In the genomic region with DNA sequence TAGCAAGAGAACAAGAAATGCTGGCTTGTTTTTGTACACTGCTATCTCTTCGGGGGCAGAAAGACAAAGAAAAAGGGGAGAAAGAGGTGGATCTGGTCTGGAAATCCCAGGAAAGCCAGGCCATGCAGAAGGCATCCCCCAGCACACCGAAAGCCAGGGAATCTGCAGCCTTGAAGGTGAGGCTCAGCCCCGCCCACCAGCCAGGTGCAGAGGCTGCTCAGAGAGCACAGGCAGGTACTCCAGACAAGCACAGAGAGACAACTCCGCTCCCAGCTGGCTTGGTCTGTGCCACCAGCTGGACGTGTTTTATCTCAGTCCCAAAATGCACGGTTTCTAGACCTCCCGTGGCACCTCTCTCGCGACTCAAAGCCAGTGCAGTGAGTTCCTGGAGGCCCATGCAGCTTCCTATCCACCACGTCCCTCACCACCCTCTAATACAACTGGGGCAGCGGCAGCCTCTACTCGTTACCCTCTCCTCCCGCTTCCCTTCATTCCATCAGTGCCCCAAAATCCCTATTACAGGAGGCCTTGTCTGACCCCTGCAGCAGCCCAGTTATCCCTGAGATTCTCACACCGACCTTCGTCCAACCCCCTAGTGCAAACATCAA, we compare ENCODE assay signal across 11 cellular contexts.
DNase-seq lines count a peak whose midpoint lies in the region; ATAC-seq and TF ChIP-seq lines count a peak whose summit lies in the region.
"Had no signal": no experiment of that assay in that cellular context is flagged by ENCODE, and none has a peak within 500 bp of the region (broad histone marks: within the 10 kb centered on the region; RNA-seq: fewer than 3 reads in every experiment).

No MANE protein-coding gene starts in this region.

- H3K79me2 ChIP-seq in H9 (ENCODE audit: insufficient read depth, low read length): peaks cover 2% of the 10 kb centered on the region; the same call in 1 of the 2 replicates

- H3T11ph ChIP-seq in H9 (ENCODE audit: low read length): no peak overlapping the region

- H3K4me1 ChIP-seq in H9 (ENCODE audit: insufficient read depth, low read length): no peaks in the 10 kb centered on the region; the same call in 1 of the 2 replicates
- peaks cover 9% of the 10 kb centered on the region for H3K4me1 ChIP-seq in right cardiac atrium (ENCODE audit: control insufficient read depth, insufficient read depth, low read length)
- H3K4me1 ChIP-seq in stomach smooth muscle (ENCODE audit: control insufficient read depth, insufficient read depth, low read length): peaks cover 26% of the 10 kb centered on the region
- H3K4me1 ChIP-seq: Caco-2 had no signal

- no CpG with 5 or more reads among the region's 15 CpGs for WGBS in H9 (ENCODE audit: extremely low coverage, insufficient read length, low lambda C conversion rate)
- 81% methylated on average over 15 of the region's 15 CpGs for WGBS in right cardiac atrium

- H4K91ac ChIP-seq in H9 (ENCODE audit: insufficient read length, low read depth, low read length): no peak overlapping the region

- no peak overlapping the region for H3K27ac ChIP-seq in H9 (ENCODE audit: insufficient read length, low read depth, low read length)
- peak overlapping the region; percentile 69 for H3K27ac ChIP-seq in right cardiac atrium (ENCODE audit: low read length)
- H3K27ac ChIP-seq in stomach smooth muscle (ENCODE audit: low read length): peak overlapping the region; percentile 74
- H3K27ac ChIP-seq: PC-9 had no signal

- no peaks in the 10 kb centered on the region for H3K79me1 ChIP-seq in H9 (ENCODE audit: insufficient read depth, low read depth, low read length, poor library complexity, severe bottlenecking)

- no peak overlapping the region for H2BK15ac ChIP-seq in H9 (ENCODE audit: low read depth, low read length)

- H3K23ac ChIP-seq in H9 (ENCODE audit: insufficient read length, low read depth, low read length): no peak overlapping the region

- no peak overlapping the region; the same call in 1 of the 2 replicates for H3K14ac ChIP-seq in H9 (ENCODE audit: insufficient read depth, low read length)

- H3K27me3 ChIP-seq in H9 (ENCODE audit: insufficient read depth, low read length) (no peaks in the 10 kb centered on the region), right cardiac atrium (ENCODE audit: control insufficient read depth, insufficient read depth) (no peaks in the 10 kb centered on the region), stomach smooth muscle (ENCODE audit: control insufficient read depth in 1 of 2, insufficient read depth in 2 of 2, low read length in 2 of 2) (no peaks in the 10 kb centered on the region)

- no peak overlapping the region for H2BK20ac ChIP-seq in H9 (ENCODE audit: low read depth, low read length, poor library complexity, severe bottlenecking)

- no peak overlapping the region for H2BK12ac ChIP-seq in H9 (ENCODE audit: insufficient read length, low read depth, low read length)

- no peak overlapping the region for H3K56ac ChIP-seq in H9 (ENCODE audit: insufficient read length, low read depth, low read length)

- no peak overlapping the region for H3K9ac ChIP-seq in H9 (ENCODE audit: extremely low read depth, insufficient read length, low read length)
- H3K9ac ChIP-seq in stomach smooth muscle (ENCODE audit: low read length in 2 of 2): no peak overlapping the region

- H3K4me1 Mint-ChIP-seq in H9: peaks cover 25 to 26% of the 10 kb centered on the region in 2 experiments

- H2BK5ac ChIP-seq in H9 (ENCODE audit: insufficient read length, low read length): no peak overlapping the region

- H2BK120ac ChIP-seq in H9 (ENCODE audit: low read depth, low read length, poor library complexity, severe bottlenecking): no peak overlapping the region

- peak; percentile 7 to 12 for ATAC-seq in right cardiac atrium
- ATAC-seq in HG02840 (IDR thresholded peaks at IDR 0.05; ENCODE audit: low FRiP score, unreplicated experiment): no peak
- ATAC-seq in HG02938 (IDR thresholded peaks at IDR 0.05; ENCODE audit: unreplicated experiment): no peak
- ATAC-seq in omental fat pad (ENCODE audit: low FRiP score): no peak

- H4K5ac ChIP-seq in H9 (ENCODE audit: insufficient read length, low read depth, low read length): no peak overlapping the region

- H2AK5ac ChIP-seq in H9 (ENCODE audit: insufficient read length, low read length): no peak overlapping the region

- no peak overlapping the region for H3K4ac ChIP-seq in H9 (ENCODE audit: low read depth, low read length)

- H3K36me3 ChIP-seq in stomach smooth muscle (ENCODE audit: control insufficient read depth in 2 of 2, insufficient read depth in 2 of 2, low read length in 2 of 2): no peaks in the 10 kb centered on the region

- peak; percentile 60 for DNase-seq in H9
- DNase-seq in NCI-H345 treated with DMSO at 0.1 percent for 48 hours (lab: John Stamatoyannopoulos, UW; ENCODE audit: unreplicated experiment): peak; percentile 68
- no peak for DNase-seq in right cardiac atrium
- no peak for DNase-seq in omental fat pad (ENCODE audit: low spot score)
- DNase-seq: activated CD4-positive, alpha-beta T cell treated with anti-CD3 and anti-CD28 coated beads, Interleukin-2, amount 10 ng/mL, durations not matched to agents 24 days and 14 days; Caco-2; PC-9 had no signal

- H3K4me2 ChIP-seq in H9 (ENCODE audit: insufficient read depth, insufficient read length, low read length): no peak overlapping the region
- H3K4me2 ChIP-seq: PC-9 had no signal

- no peaks in the 10 kb centered on the region for H3K23me2 ChIP-seq in H9 (ENCODE audit: insufficient read length, low read depth, low read length, poor library complexity, severe bottlenecking)

- no peak overlapping the region for H3K18ac ChIP-seq in H9 (ENCODE audit: insufficient read length, low read depth, low read length)

- no peak overlapping the region; a peak in 1 of 5 replicates for H3K4me3 Mint-ChIP-seq in H9
- H3K4me3 Mint-ChIP-seq: activated CD4-positive, alpha-beta T cell treated with anti-CD3 and anti-CD28 coated beads, Interleukin-2, amount 10 ng/mL, durations not matched to agents 24 days and 14 days; activated T-helper 1 cell treated with anti-CD3 and anti-CD28 coated beads, Interleukin-12 subunit alpha, Interleukin-12 subunit beta, Interleukin-2, Interleukin-4 antibody, amounts not matched to agents 30 ng/mL and 10 ng/mL and 1 ng/mL, durations not matched to agents 14 hours and 24 hours and 36 hours had no signal

- peak overlapping the region; percentile 29 to 74 (median 72); a peak in 5 of 7 replicates for H3K27ac Mint-ChIP-seq in H9
- H3K27ac Mint-ChIP-seq: activated CD4-positive, alpha-beta T cell treated with anti-CD3 and anti-CD28 coated beads, Interleukin-2, amount 10 ng/mL, durations not matched to agents 24 days and 14 days; activated T-helper 1 cell treated with anti-CD3 and anti-CD28 coated beads, Interleukin-12 subunit alpha, Interleukin-12 subunit beta, Interleukin-2, Interleukin-4 antibody, amounts not matched to agents 30 ng/mL and 10 ng/mL and 1 ng/mL, durations not matched to agents 14 hours and 24 hours and 36 hours had no signal

- no peaks in the 10 kb centered on the region for H3K27me3 Mint-ChIP-seq in H9 (ENCODE audit: low read depth)
- H3K27me3 Mint-ChIP-seq: activated CD4-positive, alpha-beta T cell treated with anti-CD3 and anti-CD28 coated beads, Interleukin-2, amount 10 ng/mL, durations not matched to agents 24 days and 14 days had no signal

- H3K4me3 ChIP-seq in right cardiac atrium (ENCODE audit: low read length): no peak overlapping the region
- peak overlapping the region in 1 of 2 donors; percentile 35 for H3K4me3 ChIP-seq in stomach smooth muscle (ENCODE audit: low read length in 2 of 2)
- H3K4me3 ChIP-seq: PC-9 had no signal

- H2AFZ ChIP-seq in H9 (ENCODE audit: low read length): no peak overlapping the region
- H2AFZ ChIP-seq: PC-9 had no signal

- peaks cover 11 to 17% (median 12%) of the 10 kb centered on the region in 3 experiments for H3K36me3 Mint-ChIP-seq in H9 (ENCODE audit: insufficient read depth in 1 of 3, low read depth in 3 of 3)

- intact Hi-C loops in right cardiac atrium (cut with DNase I): no loop called here

- no peak overlapping the region for H4K8ac ChIP-seq in H9 (replicated peaks; ENCODE audit: insufficient read length, low read depth, low read length)

- H3K9me3 Mint-ChIP-seq in H9: peaks cover 0 to 6% of the 10 kb centered on the region in 2 experiments; a peak in 4 of 5 replicates
- H3K9me3 Mint-ChIP-seq: activated CD4-positive, alpha-beta T cell treated with anti-CD3 and anti-CD28 coated beads, Interleukin-2, amount 10 ng/mL, durations not matched to agents 24 days and 14 days; activated T-helper 1 cell treated with anti-CD3 and anti-CD28 coated beads, Interleukin-12 subunit alpha, Interleukin-12 subunit beta, Interleukin-2, Interleukin-4 antibody, amounts not matched to agents 30 ng/mL and 10 ng/mL and 1 ng/mL, durations not matched to agents 14 hours and 24 hours and 36 hours had no signal

- H4K20me1 ChIP-seq in H9 (ENCODE audit: control insufficient read depth, insufficient read depth, insufficient read length): no peaks in the 10 kb centered on the region

- no peaks in the 10 kb centered on the region for H3K9me3 ChIP-seq in H9 (ENCODE audit: control insufficient read depth, low read depth, low read length)
- no peaks in the 10 kb centered on the region for H3K9me3 ChIP-seq in right cardiac atrium (ENCODE audit: control insufficient read depth, low read length)
- H3K9me3 ChIP-seq in stomach smooth muscle (ENCODE audit: control insufficient read depth in 2 of 2, low read length in 2 of 2): no peaks in the 10 kb centered on the region
- H3K9me3 ChIP-seq: Caco-2 had no signal

- TF ChIP-seq CTCF in H9 (conservative IDR thresholded peaks at IDR 0.05): no peak
- TF ChIP-seq CTCF in omental fat pad (IDR thresholded peaks at IDR 0.05): no peak

Comparison
In these comparisons a context has a peak if more than half of its experiments do, and no peak if none do; other contexts are left out.
1. DNase-seq: peak in H9 (single experiment) and NCI-H345 treated with DMSO at 0.1 percent for 48 hours (single experiment); none in right cardiac atrium (0 of 3) and omental fat pad (single experiment).
2. ATAC-seq: peak in right cardiac atrium (2 of 2); none in HG02840 (single experiment), HG02938 (single experiment) and omental fat pad (single experiment).